ENCODE assay signal across 18 cellular contexts in genomic region chr15:58555168-58556027, GRCh38.
DNase-seq lines count a peak whose midpoint lies in the region; ATAC-seq and TF ChIP-seq lines count a peak whose summit lies in the region.
"Had no signal": no experiment of that assay in that cellular context is flagged by ENCODE, and none has a peak within 500 bp of the region (broad histone marks: within the 10 kb centered on the region; RNA-seq: fewer than 3 reads in every experiment).

No MANE protein-coding gene starts in this region.

- peak; percentile 32 for DNase-seq in activated CD8-positive, alpha-beta memory T cell treated with anti-CD3 and anti-CD28 coated beads for 24 hours
- DNase-seq in activated CD8-positive, alpha-beta memory T cell treated with anti-CD3 and anti-CD28 coated beads, Interleukin-2, amount 50 U/mL, for 4 hours: no peak
- DNase-seq in T-helper 17 cell: no peak
- DNase-seq in left colon: peak in 1 of 2 donors; percentile 43
- DNase-seq in type B pancreatic cell (ENCODE audit: extremely low spot score, unreplicated experiment): no peak
- DNase-seq in T-helper 1 cell: no peak
- no peak for DNase-seq in NCI-H446 treated with DMSO at 0.1 percent for 48 hours (lab: John Stamatoyannopoulos, UW)
- DNase-seq in activated CD4-positive, alpha-beta T cell treated with anti-CD3 and anti-CD28 coated beads, Interleukin-2, amount 50 U/mL, for 48 hours: no peak
- DNase-seq: activated CD4-positive, alpha-beta T cell treated with anti-CD3 and anti-CD28 coated beads, Interleukin-2, amount 50 U/mL, for 4 hours; CD8-positive, alpha-beta memory T cell; hippocampal formation; NCI-H1105; NCI-H526 treated with DMSO at 0.1 percent for 48 hours; stimulated activated CD4-positive, alpha-beta T cell treated with anti-CD3 and anti-CD28 coated beads, Interleukin-4, amount 100 ng/mL, for 24 hours; uterus had no signal

- no peaks in the 10 kb centered on the region for H3K9me3 ChIP-seq in T-helper 17 cell (ENCODE audit: control insufficient read depth, low read length, poor library complexity, severe bottlenecking)
- H3K9me3 ChIP-seq: right lobe of liver, uterus had no signal

- no peak for TF ChIP-seq CTCF in type B pancreatic cell (conservative IDR thresholded peaks at IDR 0.05)

- no peak for ATAC-seq in T-helper 17 cell
- ATAC-seq in left colon: peak; percentile 25
- ATAC-seq: esophagus mucosa had no signal

- H3K36me3 Mint-ChIP-seq in T-helper 17 cell (ENCODE audit: low read depth): no peaks in the 10 kb centered on the region
- no peaks in the 10 kb centered on the region for H3K36me3 Mint-ChIP-seq in type B pancreatic cell
- H3K36me3 Mint-ChIP-seq: CD8-positive, alpha-beta memory T cell had no signal

- H3K4me1 Mint-ChIP-seq in T-helper 17 cell (peaks cover 16% of the 10 kb centered on the region), type B pancreatic cell (ENCODE audit: unreplicated experiment) (peaks cover 36% of the 10 kb centered on the region)

- peaks cover 4% of the 10 kb centered on the region for H3K9me3 Mint-ChIP-seq in type B pancreatic cell
- H3K9me3 Mint-ChIP-seq: CD8-positive, alpha-beta memory T cell; neural crest cell had no signal

- H3K27ac Mint-ChIP-seq in T-helper 17 cell: no peak overlapping the region
- peak overlapping the region; percentile 50 for H3K27ac Mint-ChIP-seq in type B pancreatic cell
- H3K27ac Mint-ChIP-seq: CD8-positive, alpha-beta memory T cell had no signal

- no peaks in the 10 kb centered on the region for H3K27me3 Mint-ChIP-seq in T-helper 17 cell
- no peaks in the 10 kb centered on the region for H3K27me3 Mint-ChIP-seq in type B pancreatic cell

- intact Hi-C loops in left colon (cut with DNase I, micrococcal nuclease): no loop called here

- peak overlapping the region; percentile 36 for H3K4me3 Mint-ChIP-seq in T-helper 17 cell
- H3K4me3 Mint-ChIP-seq in type B pancreatic cell: peak overlapping the region; percentile 26
- H3K4me3 Mint-ChIP-seq: CD8-positive, alpha-beta memory T cell; neural crest cell had no signal
